ENCODE assay signal across 8 cellular contexts in the genomic region with DNA sequence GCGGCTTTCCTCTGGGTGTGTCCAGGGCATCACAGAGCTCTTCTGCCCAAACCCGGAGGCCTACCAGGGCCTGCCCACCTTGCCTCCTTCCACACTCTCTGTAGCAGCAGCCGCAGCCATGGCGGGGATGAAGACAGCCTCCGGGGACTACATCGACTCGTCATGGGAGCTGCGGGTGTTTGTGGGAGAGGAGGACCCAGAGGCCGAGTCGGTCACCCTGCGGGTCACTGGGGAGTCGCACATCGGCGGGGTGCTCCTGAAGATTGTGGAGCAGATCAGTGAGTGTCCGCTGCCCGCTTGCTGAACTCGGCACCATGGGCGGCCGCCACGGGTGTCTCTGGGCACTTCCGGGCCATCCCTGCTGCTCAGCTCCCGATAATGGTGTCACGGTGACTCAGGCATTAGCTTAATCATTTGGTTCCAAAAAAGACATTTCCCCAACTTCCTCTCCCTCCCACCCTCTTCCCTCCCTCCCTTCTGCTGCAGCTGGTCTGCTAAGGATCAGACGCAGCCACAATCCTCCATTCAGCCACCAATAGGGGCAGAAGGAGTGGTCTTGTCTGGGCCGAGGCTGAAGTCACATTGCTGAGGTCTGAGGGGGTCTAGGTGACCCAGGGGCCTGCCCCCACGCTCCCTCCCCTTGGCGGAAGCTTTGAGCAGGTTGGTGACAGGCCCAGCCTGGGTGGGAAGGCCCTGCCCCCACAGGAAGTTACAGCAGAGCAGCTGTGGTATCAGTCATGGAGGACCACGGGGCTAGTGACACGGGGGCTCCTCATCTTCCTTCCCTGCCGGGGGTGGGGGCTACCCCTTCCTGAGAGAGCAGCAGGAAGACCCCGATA. TPM values are rescaled to one million over a fixed set of nuclear protein-coding genes. Genes with fewer than 3 reads are reported as not detected.
DNase-seq lines count a peak whose midpoint lies in the region; ATAC-seq and TF ChIP-seq lines count a peak whose summit lies in the region.

No MANE protein-coding gene starts in this region.

- no peaks in the 10 kb centered on the region for H3K9me3 Mint-ChIP-seq in activated T-helper 2 cell treated with anti-CD3 and anti-CD28 coated beads, Interferon-gamma antibody, Interleukin-2, Interleukin-4, amounts not matched to agents 10 μg/mL and 5 μg/mL and 100 μg/mL, durations not matched to agents 14 hours and 24 hours and 36 hours

- H3K27ac Mint-ChIP-seq in activated T-helper 2 cell treated with anti-CD3 and anti-CD28 coated beads, Interferon-gamma antibody, Interleukin-2, Interleukin-4, amounts not matched to agents 10 μg/mL and 5 μg/mL and 100 μg/mL, durations not matched to agents 14 hours and 24 hours and 36 hours: peak overlapping the region; percentile 95

- H3K4me3 ChIP-seq in GM06990 (replicated peaks; ENCODE audit: low read depth, low read length) (peak overlapping the region; percentile 70), cardiac muscle cell (no peak overlapping the region)

- H3K27ac ChIP-seq in cardiac muscle cell: peak overlapping the region; percentile 17

- no peaks in the 10 kb centered on the region for H3K9me3 ChIP-seq in cardiac muscle cell (ENCODE audit: low read depth)

- DNase-seq in GM06990 (ENCODE audit: extremely low read depth, insufficient read length) (peak; percentile 85), OCI-M2 (lab: John Stamatoyannopoulos, UW; ENCODE audit: unreplicated experiment) (peak; percentile 53), cardiac muscle cell (ENCODE audit: low read depth in 1 of 2, low spot score in 1 of 2) (peak in 1 of 2 donors; percentile 84), inferior parietal cortex (ENCODE audit: extremely low spot score) (no peak), cerebellum (ENCODE audit: low spot score) (no peak)
- peak; percentile 73 for DNase-seq in activated T-helper 2 cell treated with anti-CD3 and anti-CD28 coated beads, Interferon-gamma antibody, Interleukin-2, Interleukin-4, amounts not matched to agents 10 μg/mL and 5 μg/mL and 100 μg/mL, durations not matched to agents 14 hours and 24 hours and 36 hours (ENCODE audit: low spot score)
- DNase-seq in stimulated activated CD4-positive, alpha-beta T cell treated with anti-CD3 and anti-CD28 coated beads, Interleukin-12 subunit alpha, Interleukin-12 subunit beta, amount 100 ng/mL, for 48 hours (ENCODE audit: low read depth in 2 of 3, low spot score in 1 of 3): peak; percentile 70 to 77 (median 74)

- peaks cover 26% of the 10 kb centered on the region for H3K4me1 Mint-ChIP-seq in activated T-helper 2 cell treated with anti-CD3 and anti-CD28 coated beads, Interferon-gamma antibody, Interleukin-2, Interleukin-4, amounts not matched to agents 10 μg/mL and 5 μg/mL and 100 μg/mL, durations not matched to agents 14 hours and 24 hours and 36 hours (ENCODE audit: low read depth)

- H3K27me3 Mint-ChIP-seq in activated T-helper 2 cell treated with anti-CD3 and anti-CD28 coated beads, Interferon-gamma antibody, Interleukin-2, Interleukin-4, amounts not matched to agents 10 μg/mL and 5 μg/mL and 100 μg/mL, durations not matched to agents 14 hours and 24 hours and 36 hours (ENCODE audit: low read depth): no peaks in the 10 kb centered on the region

- TF ChIP-seq CTCF in GM06990 (IDR thresholded peaks at IDR 0.05; ENCODE audit: insufficient read depth, low read length, poor library complexity, severe bottlenecking) (no peak), cardiac muscle cell (IDR thresholded peaks at IDR 0.05; ENCODE audit: low read depth, low read length) (no peak)

- peak; percentile 61 for ATAC-seq in HG02610 (IDR thresholded peaks at IDR 0.05; ENCODE audit: unreplicated experiment)

- peak overlapping the region; percentile 92 for H3K4me3 Mint-ChIP-seq in activated T-helper 2 cell treated with anti-CD3 and anti-CD28 coated beads, Interferon-gamma antibody, Interleukin-2, Interleukin-4, amounts not matched to agents 10 μg/mL and 5 μg/mL and 100 μg/mL, durations not matched to agents 14 hours and 24 hours and 36 hours (ENCODE audit: low read depth)

- H3K4me1 ChIP-seq in cardiac muscle cell (ENCODE audit: low read depth): peaks cover 2% of the 10 kb centered on the region

- peaks cover 92% of the 10 kb centered on the region for H3K36me3 Mint-ChIP-seq in activated T-helper 2 cell treated with anti-CD3 and anti-CD28 coated beads, Interferon-gamma antibody, Interleukin-2, Interleukin-4, amounts not matched to agents 10 μg/mL and 5 μg/mL and 100 μg/mL, durations not matched to agents 14 hours and 24 hours and 36 hours (ENCODE audit: low read depth)

- intact Hi-C loops in activated T-helper 2 cell treated with anti-CD3 and anti-CD28 coated beads, Interferon-gamma antibody, Interleukin-2, Interleukin-4, amounts not matched to agents 10 μg/mL and 5 μg/mL and 100 μg/mL, durations not matched to agents 14 hours and 24 hours and 36 hours (cut with micrococcal nuclease): loop anchor here (1.0 to 5.0 kb wide), 5 partner anchors 19 to 150 kb away; a partner anchor contains a TSS

- H3K27me3 ChIP-seq in GM06990 (replicated peaks; ENCODE audit: control insufficient read depth, insufficient read depth, low read length) (no peaks in the 10 kb centered on the region), cardiac muscle cell (no peaks in the 10 kb centered on the region)

- H3K36me3 ChIP-seq in GM06990 (ENCODE audit: control insufficient read depth, insufficient read depth, low read length) (peaks cover 47% of the 10 kb centered on the region), cardiac muscle cell (peaks cover 18% of the 10 kb centered on the region)

RNA-seq across cellular contexts. Expression of a gene that starts 0.9 kb away (rescaled TPM):
- total RNA-seq in activated T-helper 2 cell treated with anti-CD3 and anti-CD28 coated beads, Interferon-gamma antibody, Interleukin-2, Interleukin-4, amounts not matched to agents 10 μg/mL and 5 μg/mL and 100 μg/mL, durations not matched to agents 14 hours and 24 hours and 36 hours: 197 and 202 TPM in 2 replicates
- 0.11 and 1.8 TPM in 2 replicates for total RNA-seq in cardiac muscle cell
- 1.1 and 2.1 TPM in 2 replicates for polyA plus RNA-seq in cardiac muscle cell
- 1.5 TPM for total RNA-seq in cerebellum

RNA-seq across cellular contexts. Expression of a gene that starts 18.5 kb away (rescaled TPM):
- total RNA-seq in activated T-helper 2 cell treated with anti-CD3 and anti-CD28 coated beads, Interferon-gamma antibody, Interleukin-2, Interleukin-4, amounts not matched to agents 10 μg/mL and 5 μg/mL and 100 μg/mL, durations not matched to agents 14 hours and 24 hours and 36 hours: 33.7 and 35.5 TPM in 2 replicates
- total RNA-seq in cardiac muscle cell: 117 and 131 TPM in 2 replicates
- 137 and 161 TPM in 2 replicates for polyA plus RNA-seq in cardiac muscle cell
- 10.3 TPM for total RNA-seq in cerebellum

RNA-seq across cellular contexts. Expression of a gene that starts 18.6 kb away (rescaled TPM):
- total RNA-seq in activated T-helper 2 cell treated with anti-CD3 and anti-CD28 coated beads, Interferon-gamma antibody, Interleukin-2, Interleukin-4, amounts not matched to agents 10 μg/mL and 5 μg/mL and 100 μg/mL, durations not matched to agents 14 hours and 24 hours and 36 hours: 72.8 and 77.0 TPM in 2 replicates
- total RNA-seq in cardiac muscle cell (76.0 and 98.8 TPM in 2 replicates), cerebellum (12.4 TPM)
- polyA plus RNA-seq in cardiac muscle cell: 88.3 and 90.6 TPM in 2 replicates

RNA-seq across cellular contexts. Expression of a gene that starts 21.5 kb away (rescaled TPM):
- total RNA-seq in activated T-helper 2 cell treated with anti-CD3 and anti-CD28 coated beads, Interferon-gamma antibody, Interleukin-2, Interleukin-4, amounts not matched to agents 10 μg/mL and 5 μg/mL and 100 μg/mL, durations not matched to agents 14 hours and 24 hours and 36 hours: 480 and 484 TPM in 2 replicates
- total RNA-seq in cardiac muscle cell (231 and 244 TPM in 2 replicates), cerebellum (72.8 TPM)
- 229 and 240 TPM in 2 replicates for polyA plus RNA-seq in cardiac muscle cell

RNA-seq across cellular contexts. Expression of a gene that starts 22.9 kb away (rescaled TPM):
- total RNA-seq in activated T-helper 2 cell treated with anti-CD3 and anti-CD28 coated beads, Interferon-gamma antibody, Interleukin-2, Interleukin-4, amounts not matched to agents 10 μg/mL and 5 μg/mL and 100 μg/mL, durations not matched to agents 14 hours and 24 hours and 36 hours: 24.5 and 25.8 TPM in 2 replicates
- 75.5 and 79.9 TPM in 2 replicates for total RNA-seq in cardiac muscle cell
- polyA plus RNA-seq in cardiac muscle cell: 126 and 132 TPM in 2 replicates
- 15.7 TPM for total RNA-seq in cerebellum

Comparison
In these comparisons a context has a peak if more than half of its experiments do, and no peak if none do; other contexts are left out.
1. DNase-seq: peak in GM06990 (single experiment), OCI-M2 (single experiment), activated T-helper 2 cell treated with anti-CD3 and anti-CD28 coated beads, Interferon-gamma antibody, Interleukin-2, Interleukin-4, amounts not matched to agents 10 μg/mL and 5 μg/mL and 100 μg/mL, durations not matched to agents 14 hours and 24 hours and 36 hours (single experiment) and stimulated activated CD4-positive, alpha-beta T cell treated with anti-CD3 and anti-CD28 coated beads, Interleukin-12 subunit alpha, Interleukin-12 subunit beta, amount 100 ng/mL, for 48 hours (3 of 3); none in inferior parietal cortex (single experiment) and cerebellum (single experiment).
2. RNA of a gene that starts 0.9 kb away (total RNA-seq): 197 to 202 TPM in activated T-helper 2 cell treated with anti-CD3 and anti-CD28 coated beads, Interferon-gamma antibody, Interleukin-2, Interleukin-4, amounts not matched to agents 10 μg/mL and 5 μg/mL and 100 μg/mL, durations not matched to agents 14 hours and 24 hours and 36 hours; 0.11 to 1.8 TPM in cardiac muscle cell and 1.5 TPM in cerebellum (single experiment); every median in the first group is over 10 times any median in the second.